ENCODE assay signal across 11 cellular contexts in the genomic region with DNA sequence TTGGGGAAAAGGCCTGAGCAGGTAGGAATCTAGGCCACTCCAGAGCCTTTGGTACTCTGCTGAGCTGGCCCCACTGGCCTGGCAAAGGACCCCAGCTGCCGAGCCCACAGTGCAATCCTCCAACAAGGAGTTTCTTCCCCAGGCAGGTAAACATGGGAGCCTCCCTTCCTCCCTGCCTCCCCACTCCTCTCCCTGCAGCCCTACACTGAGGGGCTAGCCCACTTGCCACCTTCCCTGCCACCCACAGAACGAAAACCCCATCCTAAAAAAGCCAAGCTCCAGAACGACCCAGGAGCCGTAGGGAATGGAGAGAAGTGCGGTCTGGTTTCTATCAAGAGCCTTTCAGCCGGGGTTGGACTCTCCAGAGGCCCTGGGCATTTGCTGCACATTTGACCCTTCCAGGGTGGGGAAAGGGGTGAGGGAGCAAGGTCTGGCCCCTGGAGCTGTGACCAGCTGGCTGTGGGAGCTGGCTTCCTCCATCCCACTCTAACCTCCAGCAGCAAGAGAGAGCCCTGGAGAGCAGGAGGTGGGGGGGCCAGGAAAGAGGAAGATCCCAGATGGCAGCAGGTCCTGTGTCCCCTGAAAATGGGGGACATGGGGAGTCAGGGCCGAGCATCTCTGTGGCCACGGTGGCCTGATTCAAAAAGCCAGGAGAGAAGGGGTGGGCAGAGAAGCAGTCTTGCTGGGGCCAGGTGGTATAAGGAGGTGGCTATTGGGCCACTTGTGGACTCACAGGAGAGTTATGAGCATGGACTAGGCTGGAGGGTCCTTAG. TPM values are rescaled to one million over a fixed set of nuclear protein-coding genes. Genes with fewer than 3 reads are reported as not detected.
A peak's percentile ranks its signal among the peaks of the same experiment; 100 is the strongest.
DNase-seq lines count a peak whose midpoint lies in the region; ATAC-seq and TF ChIP-seq lines count a peak whose summit lies in the region.
"Had no signal": no experiment of that assay in that cellular context is flagged by ENCODE, and none has a peak within 500 bp of the region (broad histone marks: within the 10 kb centered on the region; RNA-seq: fewer than 3 reads in every experiment).

No MANE protein-coding gene starts in this region.

- intact Hi-C loops in activated naive CD4-positive, alpha-beta T cell treated with anti-CD3 and anti-CD28 coated beads for 36 hours (cut with micrococcal nuclease): no loop called here
- intact Hi-C loops in tibial artery (cut with DNase I; ENCODE audit: low total_unique reads): no loop called here

- H3K27me3 ChIP-seq in mucosa of stomach (ENCODE audit: control insufficient read depth, insufficient read depth, low read length): peaks cover 4% of the 10 kb centered on the region
- H3K27me3 ChIP-seq in tibial artery: peaks cover 0 to 44% of the 10 kb centered on the region in 2 donors

- H3K9me3 Mint-ChIP-seq in activated naive CD4-positive, alpha-beta T cell treated with anti-CD3 and anti-CD28 coated beads for 36 hours: no peaks in the 10 kb centered on the region
- H3K9me3 Mint-ChIP-seq in activated naive CD4-positive, alpha-beta T cell treated with anti-CD3 and anti-CD28 coated beads, Interleukin-2, amount 50 U/mL, for 72 hours: no peaks in the 10 kb centered on the region

- H3K27me3 Mint-ChIP-seq in activated naive CD4-positive, alpha-beta T cell treated with anti-CD3 and anti-CD28 coated beads for 36 hours (ENCODE audit: low read depth): peaks cover 6% of the 10 kb centered on the region

- H3K36me3 ChIP-seq in mucosa of stomach (ENCODE audit: control insufficient read depth, insufficient read depth, low read length) (no peaks in the 10 kb centered on the region), tibial artery (no peaks in the 10 kb centered on the region)

- H3K9me3 ChIP-seq in mucosa of stomach (ENCODE audit: control insufficient read depth, low read length): no peaks in the 10 kb centered on the region
- no peaks in the 10 kb centered on the region for H3K9me3 ChIP-seq in tibial artery

- no peak for DNase-seq in activated naive CD4-positive, alpha-beta T cell treated with anti-CD3 and anti-CD28 coated beads for 36 hours
- DNase-seq in activated naive CD4-positive, alpha-beta T cell treated with anti-CD3 and anti-CD28 coated beads, Interleukin-2, amount 50 U/mL, for 72 hours (ENCODE audit: low spot score in 2 of 2): no peak
- DNase-seq in caudate nucleus (lab: John Stamatoyannopoulos, UW) (no peak), tibial artery (no peak), AG08395 (ENCODE audit: low spot score) (no peak), SHP77 (lab: John Stamatoyannopoulos, UW) (no peak)
- DNase-seq: cerebellar nuclear complex, NCI-H2029, T-helper 9 cell had no signal

- H3K9ac ChIP-seq in mucosa of stomach (ENCODE audit: low read length): peak overlapping the region; percentile 79

- no peak for TF ChIP-seq CTCF in tibial artery (IDR thresholded peaks at IDR 0.05)

- no peak overlapping the region for H3K27ac Mint-ChIP-seq in activated naive CD4-positive, alpha-beta T cell treated with anti-CD3 and anti-CD28 coated beads for 36 hours
- H3K27ac Mint-ChIP-seq in activated naive CD4-positive, alpha-beta T cell treated with anti-CD3 and anti-CD28 coated beads, Interleukin-2, amount 50 U/mL, for 72 hours: no peak overlapping the region

- H3K36me3 Mint-ChIP-seq in activated naive CD4-positive, alpha-beta T cell treated with anti-CD3 and anti-CD28 coated beads for 36 hours (ENCODE audit: low read depth): no peaks in the 10 kb centered on the region
- H3K36me3 Mint-ChIP-seq in activated naive CD4-positive, alpha-beta T cell treated with anti-CD3 and anti-CD28 coated beads, Interleukin-2, amount 50 U/mL, for 72 hours: no peaks in the 10 kb centered on the region

- H3K4me1 Mint-ChIP-seq in activated naive CD4-positive, alpha-beta T cell treated with anti-CD3 and anti-CD28 coated beads for 36 hours (ENCODE audit: low read depth): peaks cover 9% of the 10 kb centered on the region

- H3K4me1 ChIP-seq in mucosa of stomach (ENCODE audit: control insufficient read depth, insufficient read depth, low read length): peaks cover 47% of the 10 kb centered on the region
- H3K4me1 ChIP-seq in tibial artery: peaks cover 0 to 29% (median 17%) of the 10 kb centered on the region in 4 donors

- H3K27ac ChIP-seq in caudate nucleus (ENCODE audit: low read depth, low read length) (peak overlapping the region; percentile 84), tibial artery (no peak overlapping the region)

- CTCF ChIA-PET in activated naive CD4-positive, alpha-beta T cell treated with anti-CD3 and anti-CD28 coated beads for 36 hours (lab: Charles Lee): interaction anchor here (0.6 to 6.6 kb wide), 4 partner anchors 9 to 186 kb away, joined by 3 to 68 read pairs (median 8); no protein-coding TSS in a partner anchor

- peak overlapping the region; percentile 69 for H3K4me3 ChIP-seq in mucosa of stomach (ENCODE audit: low read length)
- peak overlapping the region; percentile 55 to 72 for H3K4me3 ChIP-seq in tibial artery

- ATAC-seq in activated naive CD4-positive, alpha-beta T cell treated with anti-CD3 and anti-CD28 coated beads, Interleukin-2, amount 50 U/mL, for 72 hours: no peak
- ATAC-seq in HG02763 (IDR thresholded peaks at IDR 0.05; ENCODE audit: unreplicated experiment): no peak

- H3K4me3 Mint-ChIP-seq in activated naive CD4-positive, alpha-beta T cell treated with anti-CD3 and anti-CD28 coated beads for 36 hours: peak overlapping the region; percentile 63

RNA-seq across cellular contexts. Expression of a gene that starts 1.3 kb away (rescaled TPM):
- total RNA-seq in activated naive CD4-positive, alpha-beta T cell treated with anti-CD3 and anti-CD28 coated beads for 36 hours: 1 to 10 TPM in 1 of 2 experiments, under 1 TPM in 1; 0.91 to 1.6 TPM
- 1 to 10 TPM; 1.6 to 2.8 TPM for total RNA-seq in activated naive CD4-positive, alpha-beta T cell treated with anti-CD3 and anti-CD28 coated beads, Interleukin-2, amount 50 U/mL, for 72 hours

RNA-seq across cellular contexts. Expression of a gene that starts 16.2 kb away (rescaled TPM):
- under 1 TPM; 0.49 to 0.93 TPM for total RNA-seq in activated naive CD4-positive, alpha-beta T cell treated with anti-CD3 and anti-CD28 coated beads for 36 hours
- total RNA-seq in activated naive CD4-positive, alpha-beta T cell treated with anti-CD3 and anti-CD28 coated beads, Interleukin-2, amount 50 U/mL, for 72 hours: 1 to 10 TPM; 1.5 TPM

RNA-seq across cellular contexts. Expression of a gene that starts 35.6 kb away (rescaled TPM):
- total RNA-seq in activated naive CD4-positive, alpha-beta T cell treated with anti-CD3 and anti-CD28 coated beads for 36 hours: not detected
- not detected for total RNA-seq in activated naive CD4-positive, alpha-beta T cell treated with anti-CD3 and anti-CD28 coated beads, Interleukin-2, amount 50 U/mL, for 72 hours

RNA-seq across cellular contexts. Expression of a gene that starts 41.2 kb away (rescaled TPM):
- 10 to 100 TPM; 60.6 to 64.5 TPM for total RNA-seq in activated naive CD4-positive, alpha-beta T cell treated with anti-CD3 and anti-CD28 coated beads for 36 hours
- 10 to 100 TPM; 29.8 to 48.1 TPM for total RNA-seq in activated naive CD4-positive, alpha-beta T cell treated with anti-CD3 and anti-CD28 coated beads, Interleukin-2, amount 50 U/mL, for 72 hours

RNA-seq across cellular contexts. Expression of a gene that starts 47.2 kb away (rescaled TPM):
- total RNA-seq in activated naive CD4-positive, alpha-beta T cell treated with anti-CD3 and anti-CD28 coated beads for 36 hours: not detected
- not detected for total RNA-seq in activated naive CD4-positive, alpha-beta T cell treated with anti-CD3 and anti-CD28 coated beads, Interleukin-2, amount 50 U/mL, for 72 hours
